ENCODE assay signal across 1 cellular context in genomic region chr1:41242645-41243171, GRCh38.
TF ChIP-seq lines count a peak whose summit lies in the region.

No MANE protein-coding gene starts in this region.

TF ChIP-seq in SK-N-SH, 30 proteins besides CTCF, POLR2A, EP300 and RAD21 (continued from another document):
- TF ChIP-seq NFIC (IDR thresholded peaks at IDR 0.05; ENCODE audit: borderline replicate concordance): no peak
- TF ChIP-seq IRF3 (IDR thresholded peaks at IDR 0.05; ENCODE audit: low read depth, low read length): no peak
